Comparison of ENCODE assay signal across 16 cellular contexts in the genomic region with DNA sequence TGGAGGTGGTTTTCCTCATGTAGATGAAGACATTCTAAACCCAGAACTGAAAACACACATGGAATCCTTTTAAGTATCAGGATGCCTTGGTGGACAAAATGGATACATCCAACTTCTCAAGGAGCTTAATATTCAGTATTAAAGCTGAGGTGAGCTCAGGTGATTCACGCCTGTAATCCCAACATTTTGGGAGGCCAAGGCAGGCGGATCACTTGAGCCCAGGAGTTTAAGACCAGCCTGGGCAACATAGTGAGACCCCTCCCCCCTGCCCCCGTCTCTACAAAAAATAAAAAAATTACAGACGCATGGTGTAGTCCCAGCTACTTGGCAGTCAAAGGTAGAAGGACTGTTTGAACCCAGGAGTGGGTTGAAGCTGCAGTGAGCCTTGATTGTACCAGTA. TPM values are rescaled to one million over a fixed set of nuclear protein-coding genes. Genes with fewer than 3 reads are reported as not detected.
"Had no signal": no experiment of that assay in that cellular context is flagged by ENCODE, and none has a peak within 500 bp of the region (broad histone marks: within the 10 kb centered on the region; RNA-seq: fewer than 3 reads in every experiment).

No MANE protein-coding gene starts in this region.

- H3K4me3 ChIP-seq: lung, skin epidermis, tibial artery had no signal

- H3K4me1 ChIP-seq: tibial artery had no signal

- H3K27ac ChIP-seq: skin epidermis, tibial artery had no signal

- H3K36me3 ChIP-seq: tibial artery had no signal

- H3K9me3 ChIP-seq: tibial artery had no signal

- H3K4me1 Mint-ChIP-seq: immature natural killer cell, natural killer cell had no signal

- H3K27me3 ChIP-seq: tibial artery had no signal

- H3K9me3 Mint-ChIP-seq: natural killer cell had no signal

- ATAC-seq: activated CD8-positive, alpha-beta T cell treated with anti-CD3 and anti-CD28 coated beads, Interleukin-2, amount 10 ng/mL, durations not matched to agents 7 days and 5 days; left cardiac atrium; natural killer cell had no signal

- H3K4me3 Mint-ChIP-seq: activated CD8-positive, alpha-beta T cell treated with anti-CD3 and anti-CD28 coated beads, Interleukin-2, amount 10 ng/mL, durations not matched to agents 7 days and 5 days; activated T-helper 1 cell treated with anti-CD3 and anti-CD28 coated beads, Interleukin-12 subunit alpha, Interleukin-12 subunit beta, Interleukin-2, Interleukin-4 antibody, amounts not matched to agents 30 ng/mL and 10 ng/mL and 1 ng/mL, durations not matched to agents 14 hours and 24 hours and 36 hours; immature natural killer cell; natural killer cell had no signal

- H3K36me3 Mint-ChIP-seq: immature natural killer cell, natural killer cell had no signal

- H3K27ac Mint-ChIP-seq: activated CD8-positive, alpha-beta T cell treated with anti-CD3 and anti-CD28 coated beads, Interleukin-2, amount 10 ng/mL, durations not matched to agents 7 days and 5 days; activated T-helper 1 cell treated with anti-CD3 and anti-CD28 coated beads, Interleukin-12 subunit alpha, Interleukin-12 subunit beta, Interleukin-2, Interleukin-4 antibody, amounts not matched to agents 30 ng/mL and 10 ng/mL and 1 ng/mL, durations not matched to agents 14 hours and 24 hours and 36 hours; immature natural killer cell; natural killer cell had no signal

- DNase-seq: activated CD8-positive, alpha-beta T cell treated with anti-CD3 and anti-CD28 coated beads, Interleukin-2, amount 10 ng/mL, durations not matched to agents 7 days and 5 days; activated naive CD4-positive, alpha-beta T cell; aorta; effector CD4-positive, alpha-beta T cell; foreskin melanocyte; immature natural killer cell; left cardiac atrium; natural killer cell; retina; tibial artery had no signal

RNA-seq across cellular contexts. Expression of a gene that starts 28.8 kb away (rescaled TPM):
- total RNA-seq: activated CD8-positive, alpha-beta T cell treated with anti-CD3 and anti-CD28 coated beads, Interleukin-2, amount 10 ng/mL, durations not matched to agents 7 days and 5 days; activated T-helper 1 cell treated with anti-CD3 and anti-CD28 coated beads, Interleukin-12 subunit alpha, Interleukin-12 subunit beta, Interleukin-2, Interleukin-4 antibody, amounts not matched to agents 30 ng/mL and 10 ng/mL and 1 ng/mL, durations not matched to agents 14 hours and 24 hours and 36 hours; aorta; left cardiac atrium; lung; mucosa of gallbladder; natural killer cell; osteocyte; T-helper 2 cell treated with Interferon-gamma antibody and Interleukin-4, amounts not matched to agents 100 ng/mL and 5 ng/mL, for 36 hours had no signal
- polyA plus RNA-seq: aorta, immature natural killer cell had no signal
